In the genomic region with DNA sequence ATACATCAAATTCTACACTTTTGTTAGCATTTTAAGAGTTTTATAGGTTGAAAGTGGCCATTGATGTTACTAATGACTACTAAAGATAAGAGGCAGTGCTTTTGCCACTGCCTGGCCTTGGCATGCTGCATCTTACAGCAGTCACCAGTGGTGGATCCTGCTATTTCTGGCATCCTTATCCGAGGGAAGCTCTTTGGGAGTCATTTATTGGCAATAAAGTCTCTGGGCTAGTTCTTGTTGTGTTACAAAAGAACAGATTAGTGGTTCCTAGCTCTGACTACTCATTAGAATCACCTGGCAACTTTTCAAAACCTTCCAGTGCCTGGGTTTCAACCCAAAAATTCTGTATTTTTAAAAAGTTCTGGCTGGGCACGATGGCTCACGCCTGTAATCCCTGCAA, we compare ENCODE assay signal across 17 cellular contexts.
"Had no signal": no experiment of that assay in that cellular context is flagged by ENCODE, and none has a peak within 500 bp of the region (broad histone marks: within the 10 kb centered on the region; RNA-seq: fewer than 3 reads in every experiment).

No MANE protein-coding gene starts in this region.

- H3K9ac ChIP-seq: parathyroid adenoma had no signal

- H3K4me3 ChIP-seq: esophagus muscularis mucosa, skin epidermis, tibial nerve, vagina had no signal

- ATAC-seq: activated naive CD8-positive, alpha-beta T cell treated with anti-CD3 and anti-CD28 coated beads, Interleukin-2, amount 50 U/mL, for 24 hours; activated T-helper 17 cell treated with anti-CD3 and anti-CD28 coated beads, Interleukin-2, amount 50 U/mL, for 72 hours; naive thymus-derived CD8-positive, alpha-beta T cell; stimulated activated naive B cell treated with anti-CD40 and anti-IgM and Interleukin-4, amounts not matched to agents 10 μg/mL and 1 μg/mL and 100 μg/mL, for 72 hours had no signal

- H3K4me1 ChIP-seq: parathyroid adenoma, vagina had no signal

- H3K27ac ChIP-seq: esophagus muscularis mucosa, parathyroid adenoma, skin epidermis, tibial nerve, vagina had no signal

- H3K9me3 ChIP-seq: esophagus muscularis mucosa, tibial nerve, vagina had no signal

- H3K27me3 ChIP-seq: esophagus muscularis mucosa, tibial nerve, vagina had no signal

- DNase-seq: activated CD4-positive, alpha-beta T cell treated with anti-CD3 and anti-CD28 coated beads, Interleukin-2, amount 50 U/mL, for 48 hours; activated CD4-positive, CD25-positive, alpha-beta regulatory T cell treated with anti-CD3 and anti-CD28 coated beads, Interleukin-2, amount 50 U/mL, for 72 hours; activated naive CD4-positive, alpha-beta T cell treated with anti-CD3 and anti-CD28 coated beads for 36 hours; activated naive CD8-positive, alpha-beta T cell treated with anti-CD3 and anti-CD28 coated beads, Interleukin-2, amount 50 U/mL, for 24 hours; cortex of kidney; effector CD4-positive, alpha-beta T cell; mammary epithelial cell; naive thymus-derived CD8-positive, alpha-beta T cell; stimulated activated CD4-positive, alpha-beta T cell treated with anti-CD3 and anti-CD28 coated beads, Interleukin-15, amount 100 ng/mL, for 24 hours; stimulated activated CD4-positive, alpha-beta T cell treated with anti-CD3 and anti-CD28 coated beads, Interleukin-4, amount 100 ng/mL, for 1 hour; stimulated activated naive B cell treated with anti-CD40 and anti-IgM and Interleukin-4, amounts not matched to agents 10 μg/mL and 1 μg/mL and 100 μg/mL, for 72 hours had no signal
